Comparison of ENCODE assay signal across 14 cellular contexts in genomic region chr7:154837087-154837486, GRCh38.
DNase-seq lines count a peak whose midpoint lies in the region; ATAC-seq and TF ChIP-seq lines count a peak whose summit lies in the region.
"Had no signal": no experiment of that assay in that cellular context is flagged by ENCODE, and none has a peak within 500 bp of the region (broad histone marks: within the 10 kb centered on the region; RNA-seq: fewer than 3 reads in every experiment).

No MANE protein-coding gene starts in this region.

- H4K20me1 ChIP-seq in OCI-LY3 (ENCODE audit: insufficient read depth, low read length) = peaks cover 4% of the 10 kb centered on the region; the same call in 1 of the 2 replicates

- H3K27ac ChIP-seq in OCI-LY3 (ENCODE audit: low read length) (peak overlapping the region; percentile 95), caudate nucleus (ENCODE audit: low read depth, low read length) (peak overlapping the region; percentile 15)
- H3K27ac ChIP-seq: KMS-11 had no signal

- no peak overlapping the region for H3K9ac ChIP-seq in OCI-LY3 (ENCODE audit: low read length)
- H3K9ac ChIP-seq: KMS-11 had no signal

- H3K79me2 ChIP-seq in OCI-LY3 (ENCODE audit: low read length) = no peaks in the 10 kb centered on the region

- peaks cover 57% of the 10 kb centered on the region for H3K4me1 ChIP-seq in OCI-LY3 (ENCODE audit: low read length)

- ATAC-seq in GM19328 (IDR thresholded peaks at IDR 0.05; ENCODE audit: unreplicated experiment) = peak; percentile 12
- no peak for ATAC-seq in GM19455 (IDR thresholded peaks at IDR 0.05; ENCODE audit: unreplicated experiment)
- ATAC-seq: HCT116 had no signal

- H3K4me3 ChIP-seq in OCI-LY3 (ENCODE audit: low read length) = peak overlapping the region; percentile 58

- DNase-seq in caudate nucleus (lab: John Stamatoyannopoulos, UW) (no peak), NCI-H748 (lab: John Stamatoyannopoulos, UW; ENCODE audit: unreplicated experiment) (no peak), OCI-M2 (lab: John Stamatoyannopoulos, UW; ENCODE audit: unreplicated experiment) (no peak)
- DNase-seq in activated CD4-positive, alpha-beta T cell treated with anti-CD3 and anti-CD28 coated beads, Interleukin-2, amount 50 U/mL, for 48 hours = no peak
- DNase-seq: C1 segment of cervical spinal cord; Calu3; CD4-positive, alpha-beta T cell; DMS 273 treated with DMSO at 0.1 percent for 48 hours; GOT3 had no signal

- H3K4me2 ChIP-seq in OCI-LY3 (ENCODE audit: low read length) = peak overlapping the region; percentile 84
- H3K4me2 ChIP-seq: KMS-11 had no signal

- TF ChIP-seq CTCF in OCI-LY3 (IDR thresholded peaks at IDR 0.05; ENCODE audit: low read depth, low read length) = no peak

- H3K27me3 ChIP-seq in OCI-LY3 (ENCODE audit: low read depth, low read length) = peaks cover 36% of the 10 kb centered on the region

- 0 out of 2 replicates have a peak, but pooled peaks cover 6% of the 10 kb centered on the region for H3K9me3 ChIP-seq in OCI-LY3 (ENCODE audit: insufficient read depth, low read length)

- no peak overlapping the region for H2AFZ ChIP-seq in OCI-LY3 (ENCODE audit: low read depth, low read length)

- H3K36me3 ChIP-seq in OCI-LY3 (replicated peaks; ENCODE audit: low read depth, low read length) = peaks cover 8% of the 10 kb centered on the region
